In genomic region chr2:61793389-61793836, GRCh38 we compare ENCODE assay signal across 9 cellular contexts.
DNase-seq lines count a peak whose midpoint lies in the region; ATAC-seq and TF ChIP-seq lines count a peak whose summit lies in the region.
"Had no signal": no experiment of that assay in that cellular context is flagged by ENCODE, and none has a peak within 500 bp of the region (broad histone marks: within the 10 kb centered on the region; RNA-seq: fewer than 3 reads in every experiment).

No MANE protein-coding gene starts in this region.

- H3K27ac Mint-ChIP-seq in brain, result no peak overlapping the region

- TF ChIP-seq CTCF in C4-2B (conservative IDR thresholded peaks at IDR 0.05) (peak; percentile 73), brain (conservative IDR thresholded peaks at IDR 0.05) (peak; percentile 46 to 70)

- H3K27ac ChIP-seq in C4-2B, result no peak overlapping the region
- H3K27ac ChIP-seq: SK-N-MC had no signal

- H3K4me1 Mint-ChIP-seq in brain, result no peaks in the 10 kb centered on the region

- H3K9me3 Mint-ChIP-seq in brain, result no peaks in the 10 kb centered on the region

- peak overlapping the region; percentile 22 to 68 (median 41) for H3K4me3 Mint-ChIP-seq in brain

- no peaks in the 10 kb centered on the region for H3K27me3 Mint-ChIP-seq in brain

- peak; percentile 68 for ATAC-seq in GM21381 (IDR thresholded peaks at IDR 0.05; ENCODE audit: unreplicated experiment)

- peak; percentile 42 for DNase-seq in LoVo (ENCODE audit: low spot score)
- peak; percentile 13 for DNase-seq in UCSD-AML1 (lab: John Stamatoyannopoulos, UW; ENCODE audit: unreplicated experiment)
- DNase-seq in iPS-NIHi11 (ENCODE audit: low spot score), result peak; percentile 87
- peak; percentile 15 to 62 (median 30) for DNase-seq in stimulated activated CD4-positive, alpha-beta T cell treated with anti-CD3 and anti-CD28 coated beads, Interleukin-1b, Interleukin-23, amount 100 ng/mL, for 24 hours (ENCODE audit: low read depth in 4 of 4, low spot score in 1 of 4)
- no peak for DNase-seq in NCI-H2196 treated with DMSO at 0.1 percent for 48 hours (lab: John Stamatoyannopoulos, UW; ENCODE audit: unreplicated experiment)

- no peaks in the 10 kb centered on the region for H3K36me3 Mint-ChIP-seq in brain
